In the genomic region with DNA sequence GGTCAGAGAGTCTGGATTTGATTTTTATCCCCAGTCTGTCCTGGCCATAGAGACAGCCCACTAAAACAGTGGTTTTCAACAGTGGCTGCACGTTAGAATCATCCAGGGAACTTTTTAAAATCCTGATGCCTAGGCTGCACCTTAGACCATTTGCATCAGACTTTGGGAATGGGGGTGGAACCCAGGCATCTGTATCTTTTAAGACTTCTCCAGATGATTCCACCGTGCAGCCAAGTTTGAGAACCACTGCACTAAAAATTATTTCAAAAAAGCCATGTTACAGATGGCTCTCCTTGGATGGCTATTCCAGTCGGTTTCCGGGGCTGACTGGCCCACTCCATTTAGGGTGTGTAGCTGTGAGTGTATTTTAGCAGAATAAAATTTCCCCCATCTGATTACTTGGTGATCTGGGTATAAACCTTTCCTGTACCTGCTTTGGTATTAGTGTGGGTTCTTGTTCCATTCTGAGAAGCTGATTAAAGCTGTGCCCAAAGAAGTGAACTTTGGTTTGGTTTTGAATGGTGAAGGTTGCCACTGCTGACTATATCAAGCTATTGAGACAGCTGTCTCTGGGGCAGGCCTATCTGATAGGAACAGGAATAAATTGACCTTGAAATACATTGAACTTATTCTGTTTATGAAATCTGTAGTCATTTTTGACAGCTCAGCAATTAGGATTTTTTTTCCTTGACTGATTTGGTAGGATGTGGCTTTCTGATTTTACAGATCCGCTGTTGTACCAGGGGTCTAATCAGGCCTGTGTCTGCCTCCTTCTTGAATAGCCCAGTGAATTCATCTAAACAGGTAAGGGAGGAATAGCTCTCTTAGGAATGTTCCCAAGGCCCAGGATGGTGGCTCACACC, we compare ENCODE assay signal across 8 cellular contexts. TPM values are rescaled to one million over a fixed set of nuclear protein-coding genes. Genes with fewer than 3 reads are reported as not detected.
A peak's percentile ranks its signal among the peaks of the same experiment; 100 is the strongest.
DNase-seq lines count a peak whose midpoint lies in the region; ATAC-seq, FAIRE-seq and TF ChIP-seq lines count a peak whose summit lies in the region.

No MANE protein-coding gene starts in this region.

- H3K9me3 Mint-ChIP-seq in CD4-positive, alpha-beta T cell = no peaks in the 10 kb centered on the region
- H3K9me3 Mint-ChIP-seq in osteocyte (ENCODE audit: unreplicated experiment) = no peaks in the 10 kb centered on the region

- no peaks in the 10 kb centered on the region for H3K27me3 ChIP-seq in CD4-positive, alpha-beta T cell (ENCODE audit: control insufficient read depth, insufficient read depth, low read length)
- H3K27me3 ChIP-seq in OCI-LY1 (ENCODE audit: insufficient read depth, low read length) = no peaks in the 10 kb centered on the region
- H3K27me3 ChIP-seq in endothelial cell of umbilical vein (ENCODE audit: control insufficient read depth in 2 of 2, insufficient read depth in 2 of 2, low read length in 2 of 2) = no peaks in the 10 kb centered on the region

- POLR2A ChIA-PET in CD4-positive, alpha-beta T cell (lab: Charles Lee) = interaction anchor here (1.6 to 5.9 kb wide), 3 partner anchors 10 to 50 kb away, joined by 5 to 112 read pairs (median 20); partner anchors contain the start of genes SNF8 and UBE2Z
- POLR2A ChIA-PET in endothelial cell of umbilical vein (lab: Charles Lee) (interaction anchor here (2.8 kb wide), 1 partner anchor 14 kb away, joined by 20 read pairs; the partner anchor contains the start of gene UBE2Z), HEK293T (lab: Yijun Ruan, JAX) (interaction anchor here (0.8 to 5.0 kb wide), 7 partner anchors 9 to 126 kb away, joined by 3 to 59 read pairs (median 13); partner anchors contain the start of genes IGF2BP1, SNF8 and UBE2Z)

- no peak for TF ChIP-seq CTCF in CD4-positive, alpha-beta T cell (IDR thresholded peaks at IDR 0.05)
- TF ChIP-seq CTCF in OCI-LY1 (IDR thresholded peaks at IDR 0.05; ENCODE audit: low read length) = no peak
- no peak for TF ChIP-seq CTCF in endothelial cell of umbilical vein (IDR thresholded peaks at IDR 0.05; ENCODE audit: extremely low read depth in 1 of 2, insufficient read depth in 1 of 2, low read depth in 1 of 2, low read length in 2 of 2)
- TF ChIP-seq CTCF in osteocyte (IDR thresholded peaks at IDR 0.05) = no peak

- no peaks in the 10 kb centered on the region for H4K20me1 ChIP-seq in OCI-LY1 (ENCODE audit: insufficient read depth, low read length)
- no peaks in the 10 kb centered on the region for H4K20me1 ChIP-seq in endothelial cell of umbilical vein (replicated peaks; ENCODE audit: control insufficient read depth, extremely low read depth, insufficient read depth, low read length)

- no peaks in the 10 kb centered on the region for H3K27me3 Mint-ChIP-seq in CD4-positive, alpha-beta T cell
- no peaks in the 10 kb centered on the region for H3K27me3 Mint-ChIP-seq in osteocyte (ENCODE audit: unreplicated experiment)

- peaks cover 40% of the 10 kb centered on the region for H3K36me3 Mint-ChIP-seq in CD4-positive, alpha-beta T cell (ENCODE audit: low read depth)
- H3K36me3 Mint-ChIP-seq in osteocyte (ENCODE audit: unreplicated experiment) = no peaks in the 10 kb centered on the region

- no peaks in the 10 kb centered on the region for H3K79me2 ChIP-seq in OCI-LY1 (ENCODE audit: insufficient read depth, low read length)
- peaks cover 12% of the 10 kb centered on the region for H3K79me2 ChIP-seq in endothelial cell of umbilical vein (ENCODE audit: control insufficient read depth, insufficient read depth, low read length)

- no peak for FAIRE-seq in endothelial cell of umbilical vein (lab: Jason Lieb, UNC)

- intact Hi-C loops in CD4-positive, alpha-beta T cell (cut with DNase I, micrococcal nuclease) = loop anchor here in 1 of 2 experiments (5.0 to 10.0 kb wide), 4 partner anchors 62 to 1829 kb away; partner anchors contain the start of gene CALCOCO2
- intact Hi-C loops in endothelial cell of umbilical vein (cut with micrococcal nuclease) = loop anchor here (2.0 kb wide), 1 partner anchor 139 kb away; no protein-coding TSS in a partner anchor

- H3K9me2 ChIP-seq in OCI-LY1 (ENCODE audit: low read depth, low read length) = no peaks in the 10 kb centered on the region

- peak overlapping the region; percentile 80 for H3K27ac ChIP-seq in CD4-positive, alpha-beta T cell (ENCODE audit: low read depth, low read length)
- peak overlapping the region; percentile 6 for H3K27ac ChIP-seq in OCI-LY1 (ENCODE audit: low read depth, low read length, poor library complexity, severe bottlenecking)
- no peak overlapping the region for H3K27ac ChIP-seq in endothelial cell of umbilical vein (ENCODE audit: insufficient read depth, low read depth, low read length)

- CTCF ChIA-PET in CD4-positive, alpha-beta T cell (lab: Charles Lee) = interaction anchor here (0.8 to 3.1 kb wide), 4 partner anchors 10 to 222 kb away, joined by 4 to 16 read pairs (median 6); no protein-coding TSS in a partner anchor
- CTCF ChIA-PET in endothelial cell of umbilical vein (lab: Charles Lee) = interaction anchor here (0.5 to 3.1 kb wide), 6 partner anchors 10 to 220 kb away, joined by 3 to 20 read pairs (median 11); no protein-coding TSS in a partner anchor
- CTCF ChIA-PET in HEK293T (lab: Yijun Ruan, JAX) = interaction anchor here (1.2 kb wide), 1 partner anchor 10 kb away, joined by 3 read pairs; no protein-coding TSS in a partner anchor

- H2AFZ ChIP-seq in OCI-LY1 (ENCODE audit: low read length) = no peak overlapping the region
- H2AFZ ChIP-seq in endothelial cell of umbilical vein (ENCODE audit: low read depth, low read length) = no peak overlapping the region

- H3K36me3 ChIP-seq in OCI-LY1 (ENCODE audit: insufficient read depth, low read length) (peaks cover 42% of the 10 kb centered on the region), endothelial cell of umbilical vein (ENCODE audit: control insufficient read depth in 2 of 2, extremely low read depth in 1 of 2, insufficient read depth in 2 of 2, low read length in 2 of 2) (peaks cover 0 to 11% of the 10 kb centered on the region in 2 experiments)

- H3F3A ChIP-seq in OCI-LY1 (ENCODE audit: insufficient read depth, low read length) = no peaks in the 10 kb centered on the region

- ATAC-seq in CD4-positive, alpha-beta T cell (ENCODE audit: poor library complexity) = no peak
- ATAC-seq in GM19397 (IDR thresholded peaks at IDR 0.05; ENCODE audit: unreplicated experiment) (no peak), GM21723 (IDR thresholded peaks at IDR 0.05; ENCODE audit: unreplicated experiment) (no peak)

- H3K4me1 ChIP-seq in OCI-LY1 (ENCODE audit: insufficient read depth, low read length, severe bottlenecking) = peaks cover 17% of the 10 kb centered on the region
- peaks cover 11% of the 10 kb centered on the region for H3K4me1 ChIP-seq in endothelial cell of umbilical vein (ENCODE audit: control insufficient read depth, extremely low read depth, insufficient read depth, low read length)

- no peak for DNase-seq in CD4-positive, alpha-beta T cell
- DNase-seq in endothelial cell of umbilical vein (ENCODE audit: low read depth, low spot score) (no peak), osteocyte (ENCODE audit: extremely low spot score, unreplicated experiment) (no peak), HEK293T (ENCODE audit: extremely low spot score) (no peak), NCI-H69 (lab: John Stamatoyannopoulos, UW) (no peak)

- H3K4me3 ChIP-seq in OCI-LY1 (ENCODE audit: low read depth, low read length, poor library complexity, severe bottlenecking) (peak overlapping the region; percentile 88), endothelial cell of umbilical vein (replicated peaks in 1 of 3; ENCODE audit: insufficient read depth in 1 of 3, low read depth in 1 of 3, low read length in 3 of 3) (peak overlapping the region; percentile 3 to 79 (median 61))

- H3K9ac ChIP-seq in OCI-LY1 (ENCODE audit: low read length) (peak overlapping the region; percentile 82), endothelial cell of umbilical vein (replicated peaks; ENCODE audit: extremely low read depth, insufficient read depth, low read length) (peak overlapping the region; percentile 64)

- no peaks in the 10 kb centered on the region for H3K9me3 ChIP-seq in CD4-positive, alpha-beta T cell (ENCODE audit: control insufficient read depth, low read length)
- H3K9me3 ChIP-seq in OCI-LY1 (ENCODE audit: low read length) = no peaks in the 10 kb centered on the region
- no peaks in the 10 kb centered on the region for H3K9me3 ChIP-seq in endothelial cell of umbilical vein (replicated peaks; ENCODE audit: control insufficient read depth, insufficient read depth, low read length)

- BruUV-seq in endothelial cell of umbilical vein (replicated peaks; lab: Mats Ljungman, UMichigan) = no TSS peak

- H3K9me1 ChIP-seq in endothelial cell of umbilical vein (replicated peaks; ENCODE audit: control insufficient read depth, extremely low read depth, insufficient read depth, low read length) = no peaks in the 10 kb centered on the region

- peaks cover 22% of the 10 kb centered on the region for H3K4me1 Mint-ChIP-seq in CD4-positive, alpha-beta T cell (ENCODE audit: low read depth)
- peaks cover 20% of the 10 kb centered on the region for H3K4me1 Mint-ChIP-seq in osteocyte (ENCODE audit: unreplicated experiment)

- no peak for TF ChIP-seq POLR2A in endothelial cell of umbilical vein (IDR thresholded peaks at IDR 0.05; ENCODE audit: low read depth, low read length)

- H3K4me2 ChIP-seq in OCI-LY1 (ENCODE audit: low read length) = peak overlapping the region; percentile 76
- H3K4me2 ChIP-seq in endothelial cell of umbilical vein (ENCODE audit: insufficient read depth, low read length) = peak overlapping the region; percentile 79

- H3K4me3 Mint-ChIP-seq in CD4-positive, alpha-beta T cell = peak overlapping the region; percentile 90
- H3K4me3 Mint-ChIP-seq in osteocyte (ENCODE audit: unreplicated experiment) = peak overlapping the region; percentile 98

- H3K27ac Mint-ChIP-seq in CD4-positive, alpha-beta T cell = peak overlapping the region; percentile 91
- H3K27ac Mint-ChIP-seq in osteocyte (ENCODE audit: unreplicated experiment) = peak overlapping the region; percentile 97

- dilution Hi-C loops in endothelial cell of umbilical vein (cut with MboI; ENCODE audit: extremely low pct_ligation_motif_present, low sequenced_read_pairs) = no loop called here

RNA-seq across cellular contexts. Expression of gene ATP5MC1, which starts 1.3 kb away (rescaled TPM):
- 10 to 100 TPM; 11.8 to 13.9 TPM for total RNA-seq in CD4-positive, alpha-beta T cell
- total RNA-seq in endothelial cell of umbilical vein (93.8 and 95.1 TPM in 2 replicates), osteocyte (42.3 and 44.2 TPM in 2 replicates)
- polyA plus RNA-seq in endothelial cell of umbilical vein = 704 and 802 TPM in 2 replicates
- polyA plus RNA-seq in endothelial cell of umbilical vein (2011; cell fraction: cytosol; rRNA removed) = 372 and 482 TPM in 2 replicates
- polyA plus RNA-seq in endothelial cell of umbilical vein (2011; cell fraction: nucleus; rRNA removed) = 124 and 142 TPM in 2 replicates
- 203 and 212 TPM in 2 replicates for polyA plus RNA-seq in endothelial cell of umbilical vein (2012)
- polyA minus RNA-seq in endothelial cell of umbilical vein = 151 and 152 TPM in 2 replicates
- polyA minus RNA-seq in endothelial cell of umbilical vein (2011; cell fraction: cytosol; rRNA and poly(A)+ RNA removed) = 85.4 TPM
- 19.4 and 23.7 TPM in 2 replicates for polyA minus RNA-seq in endothelial cell of umbilical vein (2011; cell fraction: nucleus; rRNA and poly(A)+ RNA removed)

RNA-seq across cellular contexts. Expression of gene UBE2Z, which starts 14.3 kb away (rescaled TPM):
- 10 to 100 TPM; 60.5 to 61.6 TPM for total RNA-seq in CD4-positive, alpha-beta T cell
- total RNA-seq in endothelial cell of umbilical vein (95.1 and 104 TPM in 2 replicates), osteocyte (100 and 102 TPM in 2 replicates)
- 106 and 117 TPM in 2 replicates for polyA plus RNA-seq in endothelial cell of umbilical vein
- polyA plus RNA-seq in endothelial cell of umbilical vein (2011; cell fraction: cytosol; rRNA removed) = 92.0 and 94.7 TPM in 2 replicates
- polyA plus RNA-seq in endothelial cell of umbilical vein (2011; cell fraction: nucleus; rRNA removed) = 125 TPM in 2 replicates
- 74.8 and 88.4 TPM in 2 replicates for polyA plus RNA-seq in endothelial cell of umbilical vein (2012)
- 155 and 165 TPM in 2 replicates for polyA minus RNA-seq in endothelial cell of umbilical vein
- polyA minus RNA-seq in endothelial cell of umbilical vein (2011; cell fraction: cytosol; rRNA and poly(A)+ RNA removed) = 81.9 TPM
- polyA minus RNA-seq in endothelial cell of umbilical vein (2011; cell fraction: nucleus; rRNA and poly(A)+ RNA removed) = 65.4 and 103 TPM in 2 replicates

RNA-seq across cellular contexts. Expression of gene SNF8, which starts 50.8 kb away (rescaled TPM):
- total RNA-seq in CD4-positive, alpha-beta T cell = 10 to 100 TPM; 53.8 to 57.4 TPM
- 166 and 173 TPM in 2 replicates for total RNA-seq in endothelial cell of umbilical vein
- polyA plus RNA-seq in endothelial cell of umbilical vein = 176 and 194 TPM in 2 replicates
- 179 and 209 TPM in 2 replicates for polyA plus RNA-seq in endothelial cell of umbilical vein (2011; cell fraction: cytosol; rRNA removed)
- polyA plus RNA-seq in endothelial cell of umbilical vein (2011; cell fraction: nucleus; rRNA removed) = 94.3 and 101 TPM in 2 replicates
- 145 and 159 TPM in 2 replicates for polyA plus RNA-seq in endothelial cell of umbilical vein (2012)
- 95.6 and 113 TPM in 2 replicates for polyA minus RNA-seq in endothelial cell of umbilical vein
- 67.4 TPM for polyA minus RNA-seq in endothelial cell of umbilical vein (2011; cell fraction: cytosol; rRNA and poly(A)+ RNA removed)
- 22.8 and 28.7 TPM in 2 replicates for polyA minus RNA-seq in endothelial cell of umbilical vein (2011; cell fraction: nucleus; rRNA and poly(A)+ RNA removed)
- 125 and 135 TPM in 2 replicates for total RNA-seq in osteocyte
